ENCODE assay signal across 22 cellular contexts in genomic region chr7:78169992-78170391, GRCh38.
A peak's percentile ranks its signal among the peaks of the same experiment; 100 is the strongest.
DNase-seq lines count a peak whose midpoint lies in the region; ATAC-seq and TF ChIP-seq lines count a peak whose summit lies in the region.
"Had no signal": no experiment of that assay in that cellular context is flagged by ENCODE, and none has a peak within 500 bp of the region (broad histone marks: within the 10 kb centered on the region; RNA-seq: fewer than 3 reads in every experiment).

No MANE protein-coding gene starts in this region.

- H3K4me2 ChIP-seq in osteoblast (ENCODE audit: insufficient read depth, low read length) (no peak overlapping the region), PC-3 (ENCODE audit: low read length) (no peak overlapping the region)
- H3K4me2 ChIP-seq: A549, KMS-11 had no signal

- H3K4me1 ChIP-seq in osteoblast (ENCODE audit: insufficient read depth, low read length) (no peaks in the 10 kb centered on the region), PC-3 (ENCODE audit: insufficient read depth, low read length) (no peaks in the 10 kb centered on the region)
- H3K4me1 ChIP-seq: A549, Caco-2 had no signal

- H3K4me3 ChIP-seq in osteoblast (ENCODE audit: insufficient read depth, low read length) (no peak overlapping the region), PC-3 (ENCODE audit: low read length) (no peak overlapping the region)
- H3K4me3 ChIP-seq: A549 had no signal

- TF ChIP-seq CTCF in osteoblast (IDR thresholded peaks at IDR 0.05; ENCODE audit: extremely low read depth, low read depth, low read length) (no peak), PC-3 (conservative IDR thresholded peaks at IDR 0.05; ENCODE audit: low read depth, low read length) (no peak)

- H2AFZ ChIP-seq in osteoblast (ENCODE audit: low read length) (no peak overlapping the region), PC-3 (ENCODE audit: low read length) (no peak overlapping the region)

- CTCF ChIA-PET in PC-3 (lab: Charles Lee), result no interaction called here

- DNase-seq in osteoblast (ENCODE audit: insufficient read length, low spot score, missing footprints) (no peak), PC-3 (no peak), DMS79 (lab: John Stamatoyannopoulos, UW) (no peak)
- DNase-seq: AML-193; Caco-2; CD4-positive, alpha-beta T cell; DND-41; EL; GOT3; H7; HFFc6 had no signal

- POLR2A ChIA-PET in PC-3 (lab: Charles Lee; ENCODE audit: unreplicated experiment), result no interaction called here

- no peaks in the 10 kb centered on the region for H3K9me2 ChIP-seq in PC-3 (replicated peaks; ENCODE audit: low read length)

- intact Hi-C loops in PC-3 (cut with micrococcal nuclease), result no loop called here

- BruUV-seq in PC-3 (replicated peaks; lab: Mats Ljungman, UMichigan), result no TSS peak

- H3K9me3 ChIP-seq in osteoblast (ENCODE audit: low read depth, low read length), result no peaks in the 10 kb centered on the region
- H3K9me3 ChIP-seq in PC-3 (ENCODE audit: low read length), result no peaks in the 10 kb centered on the region
- H3K9me3 ChIP-seq: A549, Caco-2 had no signal

- no peaks in the 10 kb centered on the region for H3K79me2 ChIP-seq in osteoblast (ENCODE audit: insufficient read depth, low read length)
- no peaks in the 10 kb centered on the region for H3K79me2 ChIP-seq in PC-3 (ENCODE audit: low read length)

- H3K9ac ChIP-seq in PC-3 (ENCODE audit: low read length), result no peak overlapping the region
- H3K9ac ChIP-seq: KMS-11 had no signal

- H3K27ac ChIP-seq in osteoblast (ENCODE audit: low read depth, low read length) (no peak overlapping the region), PC-3 (ENCODE audit: low read length) (no peak overlapping the region)
- H3K27ac ChIP-seq: 22Rv1, A549, C4-2B, HL-60, KMS-11 had no signal

- H3F3A ChIP-seq in PC-3 (ENCODE audit: low read length, unreplicated experiment), result no peaks in the 10 kb centered on the region

- ATAC-seq in GM18907 (IDR thresholded peaks at IDR 0.05; ENCODE audit: unreplicated experiment) (peak; percentile 62), GM19467 (IDR thresholded peaks at IDR 0.05; ENCODE audit: unreplicated experiment) (peak; percentile 64), HG02938 (IDR thresholded peaks at IDR 0.05; ENCODE audit: unreplicated experiment) (peak; percentile 65), HG03378 (IDR thresholded peaks at IDR 0.05; ENCODE audit: unreplicated experiment) (peak; percentile 50), HG02763 (IDR thresholded peaks at IDR 0.05; ENCODE audit: unreplicated experiment) (no peak), PC-3 (no peak)
- ATAC-seq: A549, HCT116 had no signal

- H3K36me3 ChIP-seq in osteoblast (ENCODE audit: insufficient read depth, low read length) (no peaks in the 10 kb centered on the region), PC-3 (ENCODE audit: low read depth, low read length) (no peaks in the 10 kb centered on the region)

- H4K20me1 ChIP-seq in osteoblast (ENCODE audit: insufficient read depth, low read length) (no peaks in the 10 kb centered on the region), PC-3 (ENCODE audit: low read length) (no peaks in the 10 kb centered on the region)

- no peaks in the 10 kb centered on the region for H3K27me3 ChIP-seq in osteoblast (ENCODE audit: insufficient read depth, low read length)
- peaks cover 72% of the 10 kb centered on the region for H3K27me3 ChIP-seq in PC-3 (ENCODE audit: low read length)

Comparison
In these comparisons a context has a peak if more than half of its experiments do, and no peak if none do; other contexts are left out.
1. ATAC-seq: peak in GM18907 (single experiment), GM19467 (single experiment), HG02938 (single experiment) and HG03378 (single experiment); none in HG02763 (single experiment) and PC-3 (single experiment).